30 cellular contexts compared by ENCODE assay signal in genomic region chr12:700061-700460, GRCh38. TPM values are rescaled to one million over a fixed set of nuclear protein-coding genes. Genes with fewer than 3 reads are reported as not detected.
A peak's percentile ranks its signal among the peaks of the same experiment; 100 is the strongest.
DNase-seq lines count a peak whose midpoint lies in the region; TF ChIP-seq lines count a peak whose summit lies in the region.
"Had no signal": no experiment of that assay in that cellular context is flagged by ENCODE, and none has a peak within 500 bp of the region (broad histone marks: within the 10 kb centered on the region; RNA-seq: fewer than 3 reads in every experiment).

No MANE protein-coding gene starts in this region.

- no peak overlapping the region for H3K4me3 ChIP-seq in BLaER1 treated with 17β-estradiol and CSF1 and Interleukin-3, amounts not matched to agents 10 nM and 100 nM
- H3K4me3 ChIP-seq in OCI-LY1 (ENCODE audit: low read depth, low read length, poor library complexity, severe bottlenecking) (no peak overlapping the region), endodermal cell (ENCODE audit: low read length) (no peak overlapping the region), neutrophil (ENCODE audit: low read depth in 1 of 2, low read length in 1 of 2) (no peak overlapping the region)
- H3K4me3 ChIP-seq: A549, heart right ventricle, MG63, suprapubic skin had no signal

- H3K9ac ChIP-seq in BLaER1 treated with 17β-estradiol and CSF1 and Interleukin-3, amounts not matched to agents 10 nM and 100 nM = no peak overlapping the region
- no peak overlapping the region for H3K9ac ChIP-seq in OCI-LY1 (ENCODE audit: low read length)
- no peak overlapping the region for H3K9ac ChIP-seq in endodermal cell (ENCODE audit: extremely low read depth, low read length, poor library complexity, severe bottlenecking)

- peak overlapping the region in 10 of 11 experiments; percentile 0 to 57 (median 24); a peak in 12 of 22 replicates for H3K4me2 ChIP-seq in BLaER1 treated with 17β-estradiol and CSF1 and Interleukin-3, amounts not matched to agents 10 nM and 100 nM
- no peak overlapping the region for H3K4me2 ChIP-seq in OCI-LY1 (ENCODE audit: low read length)
- H3K4me2 ChIP-seq: A549 had no signal

- peaks cover 0 to 3% (median 0%) of the 10 kb centered on the region in 11 experiments; a peak in 1 of 22 replicates for H3K36me3 ChIP-seq in BLaER1 treated with 17β-estradiol and CSF1 and Interleukin-3, amounts not matched to agents 10 nM and 100 nM
- H3K36me3 ChIP-seq in OCI-LY1 (ENCODE audit: insufficient read depth, low read length) = no peaks in the 10 kb centered on the region; the same call in 1 of the 2 replicates
- H3K36me3 ChIP-seq in endodermal cell (ENCODE audit: control insufficient read depth, insufficient read depth, low read length) = no peaks in the 10 kb centered on the region
- H3K36me3 ChIP-seq in neutrophil = no peaks in the 10 kb centered on the region
- H3K36me3 ChIP-seq: heart right ventricle, MG63, suprapubic skin had no signal

- H3K9me2 ChIP-seq in OCI-LY1 (ENCODE audit: low read depth, low read length) = no peaks in the 10 kb centered on the region

- H3K27ac Mint-ChIP-seq in endodermal cell = no peak overlapping the region
- H3K27ac Mint-ChIP-seq: activated CD8-positive, alpha-beta T cell treated with anti-CD3 and anti-CD28 coated beads, Interleukin-2, amount 10 ng/mL, durations not matched to agents 7 days and 5 days; activated naive CD8-positive, alpha-beta T cell treated with anti-CD3 and anti-CD28 coated beads for 36 hours; stimulated activated naive B cell treated with anti-CD40 and anti-IgM and Interleukin-4, amounts not matched to agents 10 μg/mL and 1 μg/mL and 100 μg/mL, for 72 hours; T-helper 2 cell treated with Interferon-gamma antibody and Interleukin-4, amounts not matched to agents 5 μg/mL and 100 μg/mL, for 36 hours had no signal

- H3K27me3 ChIP-seq in BLaER1 treated with 17β-estradiol and CSF1 and Interleukin-3, amounts not matched to agents 10 nM and 100 nM = no peaks in the 10 kb centered on the region
- H3K27me3 ChIP-seq in OCI-LY1 (ENCODE audit: insufficient read depth, low read length) = no peaks in the 10 kb centered on the region
- H3K27me3 ChIP-seq in endodermal cell (ENCODE audit: control insufficient read depth, insufficient read depth, low read length, poor library complexity, severe bottlenecking) = no peaks in the 10 kb centered on the region
- no peaks in the 10 kb centered on the region for H3K27me3 ChIP-seq in neutrophil
- H3K27me3 ChIP-seq: heart right ventricle, MG63, suprapubic skin had no signal

- H3K27me3 Mint-ChIP-seq in endodermal cell (ENCODE audit: insufficient read depth) = no peaks in the 10 kb centered on the region
- H3K27me3 Mint-ChIP-seq: activated naive CD8-positive, alpha-beta T cell treated with anti-CD3 and anti-CD28 coated beads for 36 hours; CD4-positive, alpha-beta memory T cell; naive thymus-derived CD8-positive, alpha-beta T cell; stimulated activated naive B cell treated with anti-CD40 and anti-IgM and Interleukin-4, amounts not matched to agents 10 μg/mL and 1 μg/mL and 100 μg/mL, for 72 hours had no signal

- peaks cover 0 to 47% (median 16%) of the 10 kb centered on the region in 10 experiments; a peak in 16 of 20 replicates for H3K4me1 ChIP-seq in BLaER1 treated with 17β-estradiol and CSF1 and Interleukin-3, amounts not matched to agents 10 nM and 100 nM
- H3K4me1 ChIP-seq in OCI-LY1 (ENCODE audit: insufficient read depth, low read length, severe bottlenecking) (peaks cover 20% of the 10 kb centered on the region), endodermal cell (ENCODE audit: control insufficient read depth, insufficient read depth, low read length) (no peaks in the 10 kb centered on the region), neutrophil (ENCODE audit: control insufficient read depth in 1 of 2, insufficient read depth in 1 of 2, low read depth in 1 of 2, low read length in 1 of 2) (peaks cover 44 to 55% of the 10 kb centered on the region in 2 experiments)
- H3K4me1 ChIP-seq: A549, suprapubic skin had no signal

- 70 to 85% methylated on average over 2 to 4 of the region's 4 CpGs for WGBS in endodermal cell (ENCODE audit: insufficient coverage in 1 of 2, insufficient read length in 1 of 2), 2 experiments

- no peak overlapping the region for H3K27ac ChIP-seq in BLaER1 treated with 17β-estradiol and CSF1 and Interleukin-3, amounts not matched to agents 10 nM and 100 nM
- H3K27ac ChIP-seq in OCI-LY1 (ENCODE audit: low read depth, low read length, poor library complexity, severe bottlenecking) (no peak overlapping the region), endodermal cell (ENCODE audit: low read depth, low read length) (no peak overlapping the region), neutrophil (peak overlapping the region; percentile 31)
- H3K27ac ChIP-seq: A549, heart right ventricle, HL-60, suprapubic skin had no signal

- peaks cover 9% of the 10 kb centered on the region for H3K36me3 Mint-ChIP-seq in endodermal cell (ENCODE audit: low read depth)

- H3K9me3 ChIP-seq in BLaER1 treated with 17β-estradiol and CSF1 and Interleukin-3, amounts not matched to agents 10 nM and 100 nM (replicated peaks in 1 of 11) = peaks cover 13 to 45% (median 32%) of the 10 kb centered on the region in 11 experiments
- H3K9me3 ChIP-seq in OCI-LY1 (ENCODE audit: low read length) (peaks cover 24% of the 10 kb centered on the region), endodermal cell (ENCODE audit: control insufficient read depth, low read length) (peaks cover 28% of the 10 kb centered on the region), neutrophil (no peaks in the 10 kb centered on the region)

- peak overlapping the region; percentile 38; the same call in 1 of the 2 replicates for H2AFZ ChIP-seq in OCI-LY1 (ENCODE audit: low read length)

- no peaks in the 10 kb centered on the region for H3K79me2 ChIP-seq in OCI-LY1 (ENCODE audit: insufficient read depth, low read length)

- no peak overlapping the region for H3K4me3 Mint-ChIP-seq in endodermal cell
- H3K4me3 Mint-ChIP-seq: activated CD8-positive, alpha-beta T cell treated with anti-CD3 and anti-CD28 coated beads, Interleukin-2, amount 10 ng/mL, durations not matched to agents 7 days and 5 days; activated naive CD8-positive, alpha-beta T cell treated with anti-CD3 and anti-CD28 coated beads for 36 hours; CD4-positive, alpha-beta memory T cell; naive thymus-derived CD8-positive, alpha-beta T cell; stimulated activated naive B cell treated with anti-CD40 and anti-IgM and Interleukin-4, amounts not matched to agents 10 μg/mL and 1 μg/mL and 100 μg/mL, for 72 hours; T-helper 2 cell treated with Interferon-gamma antibody and Interleukin-4, amounts not matched to agents 5 μg/mL and 100 μg/mL, for 36 hours had no signal

- no peaks in the 10 kb centered on the region for H3F3A ChIP-seq in OCI-LY1 (ENCODE audit: insufficient read depth, low read length)

- H3K4me1 Mint-ChIP-seq in endodermal cell = peaks cover 4% of the 10 kb centered on the region

- TF ChIP-seq CTCF in OCI-LY1 (IDR thresholded peaks at IDR 0.05; ENCODE audit: low read length) = no peak
- peak; percentile 77 for TF ChIP-seq CTCF in endodermal cell (conservative IDR thresholded peaks at IDR 0.05)
- no peak for TF ChIP-seq CTCF in neutrophil (IDR thresholded peaks at IDR 0.05)

- no peaks in the 10 kb centered on the region for H4K20me1 ChIP-seq in BLaER1 treated with 17β-estradiol and CSF1 and Interleukin-3, amounts not matched to agents 10 nM and 100 nM
- H4K20me1 ChIP-seq in OCI-LY1 (ENCODE audit: insufficient read depth, low read length) = no peaks in the 10 kb centered on the region

- peak; percentile 74 for DNase-seq in endodermal cell
- DNase-seq in activated CD4-positive, alpha-beta T cell treated with anti-CD3 and anti-CD28 coated beads, Interleukin-2, amount 50 U/mL, for 4 hours = no peak
- DNase-seq in cerebellar cortex (ENCODE audit: low spot score) = no peak
- no peak for DNase-seq in NCI-H345 treated with DMSO at 0.1 percent for 48 hours (lab: John Stamatoyannopoulos, UW; ENCODE audit: unreplicated experiment)
- DNase-seq in NCI-H1092 treated with DMSO at 0.1 percent for 48 hours (lab: John Stamatoyannopoulos, UW) = no peak
- DNase-seq: activated CD8-positive, alpha-beta T cell treated with anti-CD3 and anti-CD28 coated beads, Interleukin-2, amount 10 ng/mL, durations not matched to agents 7 days and 5 days; activated naive CD8-positive, alpha-beta T cell treated with anti-CD3 and anti-CD28 coated beads for 36 hours; activated T-cell treated with anti-CD3 and anti-CD28 coated beads for 4 hours; AML-193; aorta; CD4-positive, alpha-beta memory T cell; foreskin melanocyte; heart right ventricle; KG1; MG63; naive thymus-derived CD8-positive, alpha-beta T cell; NCI-H2029; NCI-H69; Right ventricle myocardium superior; stimulated activated naive B cell treated with anti-CD40 and anti-IgM and Interleukin-4, amounts not matched to agents 10 μg/mL and 1 μg/mL and 100 μg/mL, for 72 hours had no signal

- peaks cover 46% of the 10 kb centered on the region for H3K9me3 Mint-ChIP-seq in endodermal cell

RNA-seq across cellular contexts. Expression of gene NINJ2, which starts 36.8 kb away (rescaled TPM):
- 1 to 10 TPM in 1 of 2 donors, under 1 TPM in 1; 0.73 to 5.1 TPM for total RNA-seq in endodermal cell
- polyA plus RNA-seq in endodermal cell (2013, experiment 1 of 2) = not detected
- 0.41 TPM for polyA plus RNA-seq in endodermal cell (2013, experiment 2 of 2)
- total RNA-seq: Daoy, H4, kidney epithelial cell had no signal

RNA-seq across cellular contexts. Expression of gene WNK1, which starts 52.3 kb away (rescaled TPM):
- 100 to 1,000 TPM; 199 to 412 TPM for total RNA-seq in endodermal cell
- 111 TPM for polyA plus RNA-seq in endodermal cell (2013, experiment 1 of 2)
- polyA plus RNA-seq in endodermal cell (2013, experiment 2 of 2) = 108 TPM
